Comparison of ENCODE assay signal across 8 cellular contexts in genomic region chr6:37171970-37172812, GRCh38. TPM values are rescaled to one million over a fixed set of nuclear protein-coding genes. Genes with fewer than 3 reads are reported as not detected.
A peak's percentile ranks its signal among the peaks of the same experiment; 100 is the strongest.
DNase-seq lines count a peak whose midpoint lies in the region; ATAC-seq and TF ChIP-seq lines count a peak whose summit lies in the region.

No MANE protein-coding gene starts in this region.

- intact Hi-C loops in Right ventricle myocardium superior (cut with DNase I) (no loop called here), ovary (cut with DNase I) (loop anchor here (1.0 to 5.0 kb wide), 5 partner anchors 35 to 121 kb away; no protein-coding TSS in a partner anchor)

- peak; percentile 21 for ATAC-seq in GM19468 (IDR thresholded peaks at IDR 0.05; ENCODE audit: extremely low read depth, unreplicated experiment)
- ATAC-seq in Right ventricle myocardium superior (ENCODE audit: poor library complexity), result peak; percentile 34

- CTCF ChIA-PET in AG04449 (lab: Yijun Ruan, JAX), result interaction anchor here (0.6 to 16.6 kb wide), 33 partner anchors 9 to 437 kb away, joined by 3 to 522 read pairs (median 6); no protein-coding TSS in a partner anchor

- H3K4me1 ChIP-seq in ovary (ENCODE audit: insufficient read depth) (peaks cover 4% of the 10 kb centered on the region), thymus (ENCODE audit: control insufficient read depth, insufficient read depth, low read length) (peaks cover 19% of the 10 kb centered on the region)

- peak; percentile 12 for TF ChIP-seq POLR2A in ovary (IDR thresholded peaks at IDR 0.05)

- peak; percentile 66 for TF ChIP-seq CTCF in AG04449 (IDR thresholded peaks at IDR 0.05; ENCODE audit: insufficient read depth, low read length, missing control alignments)
- TF ChIP-seq CTCF in ovary (IDR thresholded peaks at IDR 0.05), result peak; percentile 91 to 98 (median 96)

- peak overlapping the region; percentile 70 to 87 for H3K27ac ChIP-seq in ovary
- peak overlapping the region; percentile 91 for H3K27ac ChIP-seq in thymus (ENCODE audit: low read depth)

- H3K36me3 ChIP-seq in ovary, result no peaks in the 10 kb centered on the region
- H3K36me3 ChIP-seq in thymus (ENCODE audit: control insufficient read depth, insufficient read depth), result peaks cover 10% of the 10 kb centered on the region

- no peaks in the 10 kb centered on the region for H3K27me3 ChIP-seq in ovary
- H3K27me3 ChIP-seq in thymus (ENCODE audit: control insufficient read depth, insufficient read depth), result no peaks in the 10 kb centered on the region

- no peak for TF ChIP-seq EP300 in ovary (IDR thresholded peaks at IDR 0.05)

- POLR2A ChIA-PET in AG04449 (lab: Yijun Ruan, JAX), result interaction anchor here (0.6 to 2.9 kb wide), 8 partner anchors 30 to 121 kb away, joined by 3 to 11 read pairs (median 4); no protein-coding TSS in a partner anchor

- WGBS in ovary, 3 donors, result 2 to 6% (median 4%) methylated on average over 17 of the region's 17 CpGs
- 3% methylated on average over 17 of the region's 17 CpGs for WGBS in thymus

- H3K9me3 ChIP-seq in ovary (no peaks in the 10 kb centered on the region), thymus (ENCODE audit: control insufficient read depth) (no peaks in the 10 kb centered on the region)

- H3K4me3 ChIP-seq in AG04449 (ENCODE audit: low read depth, low read length) (peak overlapping the region; percentile 96), ovary (peak overlapping the region; percentile 84), thymus (ENCODE audit: low read length) (peak overlapping the region; percentile 82)

- DNase-seq in AG04449 (ENCODE audit: low read depth, low spot score) (peak; percentile 63), NCI-H1436 treated with DMSO at 0.1 percent for 48 hours (lab: John Stamatoyannopoulos, UW) (peak; percentile 56), SW 1271 (lab: John Stamatoyannopoulos, UW) (peak; percentile 82 to 93), Right ventricle myocardium superior (peak; percentile 90), ovary (peak; percentile 82 to 93 (median 91))
- DNase-seq in activated naive CD8-positive, alpha-beta T cell treated with anti-CD3 and anti-CD28 coated beads, Interleukin-2, amount 50 U/mL, for 16 hours (ENCODE audit: low read depth, low spot score), result peak; percentile 70

RNA-seq across cellular contexts. Expression of gene PIM1, which starts 2.2 kb away (rescaled TPM):
- total RNA-seq in Right ventricle myocardium superior (28.3 TPM), ovary (100 to 1,000 TPM in 1 of 7 donors, 10 to 100 TPM in 6; 41.4 to 135 (median 64.9) TPM)
- polyA plus RNA-seq in ovary (10 to 100 TPM; 34.2 to 70.0 TPM), thymus (31.7 TPM)

Comparison
In these comparisons a context has a peak if more than half of its experiments do, and no peak if none do; other contexts are left out.
1. Peak in every context shown above with its lines: DNase-seq, ATAC-seq, H3K4me3 ChIP-seq and H3K27ac ChIP-seq.